Comparison of ENCODE assay signal across 16 cellular contexts in the genomic region with DNA sequence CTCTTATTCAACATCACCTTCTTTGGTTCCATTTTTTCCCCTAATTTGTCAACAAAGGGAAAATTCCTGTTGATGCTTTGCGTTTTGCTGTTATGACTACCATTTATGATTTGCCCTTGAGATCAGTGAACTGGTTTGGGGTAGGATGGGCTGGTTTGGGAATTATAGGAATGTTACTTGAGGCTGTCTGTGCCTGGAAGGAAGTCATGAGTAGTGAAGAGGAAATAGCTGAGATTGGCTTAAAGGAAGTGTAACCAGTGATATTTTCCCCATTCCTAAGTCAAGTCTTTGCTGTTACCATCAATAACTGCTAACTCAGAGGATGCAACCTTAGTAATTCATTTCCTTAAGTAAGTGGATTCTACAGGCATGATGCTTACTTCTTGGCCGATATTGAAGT.
"Had no signal": no experiment of that assay in that cellular context is flagged by ENCODE, and none has a peak within 500 bp of the region (broad histone marks: within the 10 kb centered on the region; RNA-seq: fewer than 3 reads in every experiment).

No MANE protein-coding gene starts in this region.

- H3K27me3 ChIP-seq: heart left ventricle had no signal

- H3K9me3 ChIP-seq: heart left ventricle, psoas muscle, thoracic aorta had no signal

- H3K36me3 Mint-ChIP-seq: activated naive CD8-positive, alpha-beta T cell; stimulated activated effector memory CD8-positive, alpha-beta T cell treated with anti-CD3 and anti-CD28 coated beads, Interleukin-12 subunit alpha, Interleukin-12 subunit beta, amount 100 ng/mL, for 72 hours; WTC11 had no signal

- H3K27me3 Mint-ChIP-seq: activated CD8-positive, alpha-beta T cell treated with anti-CD3 and anti-CD28 coated beads for 36 hours had no signal

- H3K4me3 Mint-ChIP-seq: activated CD8-positive, alpha-beta T cell treated with anti-CD3 and anti-CD28 coated beads for 36 hours; activated naive CD8-positive, alpha-beta T cell; neural crest cell; stimulated activated effector memory CD8-positive, alpha-beta T cell treated with anti-CD3 and anti-CD28 coated beads, Interleukin-12 subunit alpha, Interleukin-12 subunit beta, amount 100 ng/mL, for 72 hours; WTC11 had no signal

- H3K4me1 ChIP-seq: psoas muscle had no signal

- ATAC-seq: activated CD8-positive, alpha-beta T cell treated with anti-CD3 and anti-CD28 coated beads for 36 hours; heart left ventricle; psoas muscle; sciatic nerve; stimulated activated effector memory CD8-positive, alpha-beta T cell treated with anti-CD3 and anti-CD28 coated beads, Interleukin-12 subunit alpha, Interleukin-12 subunit beta, amount 100 ng/mL, for 72 hours; WTC11 had no signal

- H3K27ac ChIP-seq: coronary artery, heart left ventricle, psoas muscle, thoracic aorta had no signal

- DNase-seq: activated CD4-positive, alpha-beta T cell treated with anti-CD3 and anti-CD28 coated beads for 48 hours; activated CD8-positive, alpha-beta T cell treated with anti-CD3 and anti-CD28 coated beads for 36 hours; activated gamma-delta T cell; activated T-cell treated with anti-CD3 and anti-CD28 coated beads, Interleukin-2, amount 50 U/mL, for 48 hours; caudate nucleus; effector CD8-positive, alpha-beta T cell; heart left ventricle; midbrain; psoas muscle had no signal

- H3K36me3 ChIP-seq: heart left ventricle, thoracic aorta had no signal

- H3K4me1 Mint-ChIP-seq: neural crest cell; stimulated activated effector memory CD8-positive, alpha-beta T cell treated with anti-CD3 and anti-CD28 coated beads, Interleukin-12 subunit alpha, Interleukin-12 subunit beta, amount 100 ng/mL, for 72 hours had no signal

- H3K27ac Mint-ChIP-seq: activated CD8-positive, alpha-beta T cell treated with anti-CD3 and anti-CD28 coated beads for 36 hours; activated naive CD8-positive, alpha-beta T cell; stimulated activated effector memory CD8-positive, alpha-beta T cell treated with anti-CD3 and anti-CD28 coated beads, Interleukin-12 subunit alpha, Interleukin-12 subunit beta, amount 100 ng/mL, for 72 hours; WTC11 had no signal

- H3K4me3 ChIP-seq: coronary artery, heart left ventricle, psoas muscle, thoracic aorta had no signal
